19 cellular contexts compared by ENCODE assay signal in the genomic region with DNA sequence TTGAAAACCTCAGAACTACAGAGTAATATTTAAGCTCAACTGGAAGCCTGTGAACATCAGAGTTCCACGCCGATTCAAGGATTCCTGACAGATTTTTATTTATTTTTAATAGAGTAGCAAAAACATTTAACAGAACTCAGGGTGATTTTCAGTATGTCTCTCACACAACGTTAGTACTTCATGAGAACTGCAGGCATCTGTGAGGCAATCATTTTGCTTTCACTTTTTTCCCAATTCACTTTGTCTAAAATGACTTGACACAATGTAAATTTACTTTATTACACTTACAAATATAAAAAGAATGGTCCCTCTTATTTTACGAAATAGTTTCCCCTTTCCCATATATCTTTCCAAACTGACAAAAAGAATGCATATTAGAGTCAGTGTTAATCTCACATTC.
A peak's percentile ranks its signal among the peaks of the same experiment; 100 is the strongest.
DNase-seq lines count a peak whose midpoint lies in the region; TF ChIP-seq lines count a peak whose summit lies in the region.
"Had no signal": no experiment of that assay in that cellular context is flagged by ENCODE, and none has a peak within 500 bp of the region (broad histone marks: within the 10 kb centered on the region; RNA-seq: fewer than 3 reads in every experiment).

No MANE protein-coding gene starts in this region.

- no peaks in the 10 kb centered on the region for H3K9me2 ChIP-seq in hepatocyte (replicated peaks; ENCODE audit: insufficient read depth)

- H2AFZ ChIP-seq in ACC112 (ENCODE audit: low read length, unreplicated experiment): no peak overlapping the region
- peak overlapping the region; percentile 28 for H2AFZ ChIP-seq in hepatocyte
- H2AFZ ChIP-seq: GM23248 had no signal

- TF ChIP-seq CTCF in hepatocyte (IDR thresholded peaks at IDR 0.05; ENCODE audit: poor library complexity): no peak

- DNase-seq in MG63 (no peak), amniotic epithelial cell (ENCODE audit: low read depth) (peak; percentile 18), hepatocyte (ENCODE audit: low spot score) (no peak), T-helper 9 cell (no peak), putamen (ENCODE audit: low spot score) (no peak), NCI-H345 (lab: John Stamatoyannopoulos, UW) (no peak), GOT3 (lab: John Stamatoyannopoulos, UW) (no peak)
- DNase-seq: CD8-positive, alpha-beta memory T cell; DMS79; GDM1; GM23248; NCI-H1436; NCI-H2029; NCI-H510A; NCI-H774; SHP77 had no signal

- H4K20me1 ChIP-seq in hepatocyte (ENCODE audit: insufficient read depth, poor library complexity, severe bottlenecking): no peaks in the 10 kb centered on the region
- H4K20me1 ChIP-seq: BLaER1 treated with 17β-estradiol and CSF1 and Interleukin-3, amounts not matched to agents 10 nM and 100 nM had no signal

- H3K27ac ChIP-seq in ACC112 (ENCODE audit: low read depth, low read length): no peak overlapping the region
- no peak overlapping the region for H3K27ac ChIP-seq in hepatocyte
- H3K27ac ChIP-seq: BLaER1 treated with 17β-estradiol and CSF1 and Interleukin-3, amounts not matched to agents 10 nM and 100 nM; GM23248 had no signal

- no peaks in the 10 kb centered on the region for H3K4me1 ChIP-seq in ACC112 (ENCODE audit: control insufficient read depth, insufficient read depth, low read length, unreplicated experiment)
- H3K4me1 ChIP-seq in hepatocyte (ENCODE audit: insufficient read depth): no peaks in the 10 kb centered on the region
- H3K4me1 ChIP-seq: BLaER1 treated with 17β-estradiol and CSF1 and Interleukin-3, amounts not matched to agents 10 nM and 100 nM had no signal

- WGBS in hepatocyte (ENCODE audit: low lambda C conversion rate, missing lambda C conversion rate): 72% methylated on average over 4 of the region's 4 CpGs

- H3K79me2 ChIP-seq in ACC112 (ENCODE audit: control insufficient read depth, insufficient read depth, low read length, unreplicated experiment): no peaks in the 10 kb centered on the region
- H3K79me2 ChIP-seq in hepatocyte: no peaks in the 10 kb centered on the region

- H3K4me3 ChIP-seq in ACC112 (ENCODE audit: low read depth, low read length) (peak overlapping the region; percentile 54), MG63 (peak overlapping the region; percentile 34), hepatocyte (no peak overlapping the region)
- H3K4me3 ChIP-seq: BLaER1 treated with 17β-estradiol and CSF1 and Interleukin-3, amounts not matched to agents 10 nM and 100 nM; GM12878; GM23248 had no signal

- no peak overlapping the region for H3K4me2 ChIP-seq in hepatocyte
- H3K4me2 ChIP-seq: BLaER1 treated with 17β-estradiol and CSF1 and Interleukin-3, amounts not matched to agents 10 nM and 100 nM had no signal

- no peaks in the 10 kb centered on the region for H3K9me3 ChIP-seq in MG63
- H3K9me3 ChIP-seq in hepatocyte (ENCODE audit: low read depth): no peaks in the 10 kb centered on the region
- H3K9me3 ChIP-seq: BLaER1 treated with 17β-estradiol and CSF1 and Interleukin-3, amounts not matched to agents 10 nM and 100 nM had no signal

- H3K27me3 ChIP-seq in ACC112 (ENCODE audit: insufficient read depth, low read length) (no peaks in the 10 kb centered on the region), MG63 (no peaks in the 10 kb centered on the region), hepatocyte (no peaks in the 10 kb centered on the region)
- H3K27me3 ChIP-seq: BLaER1 treated with 17β-estradiol and CSF1 and Interleukin-3, amounts not matched to agents 10 nM and 100 nM had no signal

- H3K36me3 ChIP-seq in ACC112 (ENCODE audit: insufficient read depth, low read length) (no peaks in the 10 kb centered on the region), MG63 (no peaks in the 10 kb centered on the region), hepatocyte (replicated peaks; ENCODE audit: insufficient read depth, low read depth) (no peaks in the 10 kb centered on the region)
- H3K36me3 ChIP-seq: BLaER1 treated with 17β-estradiol and CSF1 and Interleukin-3, amounts not matched to agents 10 nM and 100 nM had no signal
